15 cellular contexts compared by ENCODE assay signal in the genomic region with DNA sequence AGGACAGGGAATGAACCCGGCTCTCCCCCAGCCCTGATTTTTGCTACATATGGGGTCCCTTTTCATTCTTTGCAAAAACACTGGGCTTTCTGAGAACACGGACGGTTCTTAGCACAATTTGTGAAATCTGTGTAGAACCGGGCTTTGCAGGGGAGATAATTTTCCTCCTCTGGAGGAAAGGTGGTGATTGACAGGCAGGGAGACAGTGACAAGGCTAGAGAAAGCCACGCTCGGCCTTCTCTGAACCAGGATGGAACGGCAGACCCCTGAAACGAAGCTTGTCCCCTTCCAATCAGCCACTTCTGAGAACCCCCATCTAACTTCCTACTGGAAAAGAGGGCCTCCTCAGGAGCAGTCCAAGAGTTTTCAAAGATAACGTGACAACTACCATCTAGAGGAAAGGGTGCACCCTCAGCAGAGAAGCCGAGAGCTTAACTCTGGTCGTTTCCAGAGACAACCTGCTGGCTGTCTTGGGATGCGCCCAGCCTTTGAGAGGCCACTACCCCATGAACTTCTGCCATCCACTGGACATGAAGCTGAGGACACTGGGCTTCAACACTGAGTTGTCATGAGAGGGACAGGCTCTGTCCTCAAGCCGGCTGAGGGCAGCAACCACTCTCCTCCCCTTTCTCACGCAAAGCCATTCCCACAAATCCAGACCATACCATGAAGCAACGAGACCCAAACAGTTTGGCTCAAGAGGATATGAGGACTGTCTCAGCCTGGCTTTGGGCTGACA. TPM values are rescaled to one million over a fixed set of nuclear protein-coding genes. Genes with fewer than 3 reads are reported as not detected.
"Had no signal": no experiment of that assay in that cellular context is flagged by ENCODE, and none has a peak within 500 bp of the region (broad histone marks: within the 10 kb centered on the region; RNA-seq: fewer than 3 reads in every experiment).

No MANE protein-coding gene starts in this region.

- H3K4me3 ChIP-seq: gastroesophageal sphincter, tibial artery had no signal

- H3K27me3 ChIP-seq: gastroesophageal sphincter, tibial artery had no signal

- DNase-seq: activated CD4-positive, alpha-beta T cell treated with anti-CD3 and anti-CD28 coated beads for 48 hours; activated CD8-positive, alpha-beta T cell treated with anti-CD3 and anti-CD28 coated beads, Interleukin-2, amount 10 ng/mL, durations not matched to agents 7 days and 5 days; activated gamma-delta T cell; activated naive CD8-positive, alpha-beta T cell treated with anti-CD3 and anti-CD28 coated beads, Interleukin-2, amount 10 ng/mL, durations not matched to agents 7 days and 5 days; anterior cingulate cortex; hippocampal formation; left cardiac atrium; naive B cell; small intestine; SW 1271; tibial artery had no signal

- H3K4me1 ChIP-seq: gastroesophageal sphincter, tibial artery had no signal

- ATAC-seq: activated CD8-positive, alpha-beta T cell treated with anti-CD3 and anti-CD28 coated beads, Interleukin-2, amount 10 ng/mL, durations not matched to agents 7 days and 5 days; gastroesophageal sphincter; left cardiac atrium; right cardiac atrium; stimulated activated memory B cell treated with anti-CD40 and anti-IgM and Interleukin-4, amounts not matched to agents 10 μg/mL and 1 μg/mL and 100 μg/mL, for 72 hours had no signal

- H3K27ac ChIP-seq: gastroesophageal sphincter, tibial artery had no signal

- H3K4me1 Mint-ChIP-seq: activated naive CD8-positive, alpha-beta T cell treated with anti-CD3 and anti-CD28 coated beads, Interleukin-2, amount 10 ng/mL, durations not matched to agents 7 days and 5 days had no signal

- H3K4me3 Mint-ChIP-seq: activated CD8-positive, alpha-beta T cell treated with anti-CD3 and anti-CD28 coated beads, Interleukin-2, amount 10 ng/mL, durations not matched to agents 7 days and 5 days; activated naive CD8-positive, alpha-beta T cell treated with anti-CD3 and anti-CD28 coated beads, Interleukin-2, amount 10 ng/mL, durations not matched to agents 7 days and 5 days; naive B cell; stimulated activated memory B cell treated with anti-CD40 and anti-IgM and Interleukin-4, amounts not matched to agents 10 μg/mL and 1 μg/mL and 100 μg/mL, for 72 hours had no signal

- H3K27ac Mint-ChIP-seq: activated CD8-positive, alpha-beta T cell treated with anti-CD3 and anti-CD28 coated beads, Interleukin-2, amount 10 ng/mL, durations not matched to agents 7 days and 5 days; activated naive CD8-positive, alpha-beta T cell treated with anti-CD3 and anti-CD28 coated beads, Interleukin-2, amount 10 ng/mL, durations not matched to agents 7 days and 5 days; stimulated activated memory B cell treated with anti-CD40 and anti-IgM and Interleukin-4, amounts not matched to agents 10 μg/mL and 1 μg/mL and 100 μg/mL, for 72 hours had no signal

- H3K27me3 Mint-ChIP-seq: stimulated activated memory B cell treated with anti-CD40 and anti-IgM and Interleukin-4, amounts not matched to agents 10 μg/mL and 1 μg/mL and 100 μg/mL, for 72 hours had no signal

RNA-seq across cellular contexts. Expression of a gene that starts 28.8 kb away (rescaled TPM):
- total RNA-seq: lung microvascular endothelial cell had no signal
